1 cellular context compared by ENCODE assay signal in the genomic region with DNA sequence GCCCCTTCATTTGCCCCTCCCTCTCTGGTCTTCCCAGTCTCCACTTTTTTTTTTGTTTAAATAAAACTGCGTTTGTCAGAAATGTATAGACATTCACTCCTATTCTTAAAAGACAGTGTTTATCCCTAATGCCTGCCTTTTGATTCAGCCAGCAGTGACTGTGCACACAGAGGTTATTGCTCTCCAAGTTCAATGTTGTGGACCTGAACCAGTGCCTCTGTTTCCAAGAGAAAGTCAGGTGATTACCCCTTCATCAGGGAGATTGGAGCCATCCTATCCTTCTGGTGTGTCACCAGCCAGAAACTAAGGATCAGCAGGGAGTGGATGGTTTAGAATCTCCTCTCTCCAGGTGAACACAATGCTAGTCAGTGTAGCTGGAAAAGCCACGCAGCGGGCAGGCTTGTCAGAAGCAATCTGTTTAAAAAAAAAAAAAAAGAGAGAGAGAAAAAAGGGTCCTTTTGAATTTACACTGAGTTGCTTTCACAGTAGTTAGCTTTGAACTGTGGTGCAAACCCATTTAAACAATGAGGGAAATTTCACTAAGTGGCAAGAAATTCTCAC.
TF ChIP-seq lines count a peak whose summit lies in the region.

No MANE protein-coding gene starts in this region.

TF ChIP-seq in HepG2, 621 proteins besides CTCF, POLR2A, EP300 and RAD21 (continued from another document):
- TF ChIP-seq, protein P1, sequence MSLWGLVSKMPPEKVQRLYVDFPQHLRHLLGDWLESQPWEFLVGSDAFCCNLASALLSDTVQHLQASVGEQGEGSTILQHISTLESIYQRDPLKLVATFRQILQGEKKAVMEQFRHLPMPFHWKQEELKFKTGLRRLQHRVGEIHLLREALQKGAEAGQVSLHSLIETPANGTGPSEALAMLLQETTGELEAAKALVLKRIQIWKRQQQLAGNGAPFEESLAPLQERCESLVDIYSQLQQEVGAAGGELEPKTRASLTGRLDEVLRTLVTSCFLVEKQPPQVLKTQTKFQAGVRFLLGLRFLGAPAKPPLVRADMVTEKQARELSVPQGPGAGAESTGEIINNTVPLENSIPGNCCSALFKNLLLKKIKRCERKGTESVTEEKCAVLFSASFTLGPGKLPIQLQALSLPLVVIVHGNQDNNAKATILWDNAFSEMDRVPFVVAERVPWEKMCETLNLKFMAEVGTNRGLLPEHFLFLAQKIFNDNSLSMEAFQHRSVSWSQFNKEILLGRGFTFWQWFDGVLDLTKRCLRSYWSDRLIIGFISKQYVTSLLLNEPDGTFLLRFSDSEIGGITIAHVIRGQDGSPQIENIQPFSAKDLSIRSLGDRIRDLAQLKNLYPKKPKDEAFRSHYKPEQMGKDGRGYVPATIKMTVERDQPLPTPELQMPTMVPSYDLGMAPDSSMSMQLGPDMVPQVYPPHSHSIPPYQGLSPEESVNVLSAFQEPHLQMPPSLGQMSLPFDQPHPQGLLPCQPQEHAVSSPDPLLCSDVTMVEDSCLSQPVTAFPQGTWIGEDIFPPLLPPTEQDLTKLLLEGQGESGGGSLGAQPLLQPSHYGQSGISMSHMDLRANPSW (CRISPR knock-in tag; IDR thresholded peaks at IDR 0.05; ENCODE audit: borderline replicate concordance), result no peak
- peak; percentile 75 for TF ChIP-seq SKI (IDR thresholded peaks at IDR 0.05; ENCODE audit: partially characterized antibody)
- 0 out of 2 replicates have a peak, but pooled peaks have one; percentile 11 for TF ChIP-seq CHD4 (IDR thresholded peaks at IDR 0.05; ENCODE audit: borderline replicate concordance, low read length)
- no peak for TF ChIP-seq NFYB (CRISPR knock-in tag; IDR thresholded peaks at IDR 0.05)
- TF ChIP-seq ZBTB21 (CRISPR knock-in tag; IDR thresholded peaks at IDR 0.05), result no peak
- no peak for TF ChIP-seq TAF15 (IDR thresholded peaks at IDR 0.05; ENCODE audit: low read depth, low read length, poor library complexity, severe bottlenecking)
- TF ChIP-seq, protein P2, sequence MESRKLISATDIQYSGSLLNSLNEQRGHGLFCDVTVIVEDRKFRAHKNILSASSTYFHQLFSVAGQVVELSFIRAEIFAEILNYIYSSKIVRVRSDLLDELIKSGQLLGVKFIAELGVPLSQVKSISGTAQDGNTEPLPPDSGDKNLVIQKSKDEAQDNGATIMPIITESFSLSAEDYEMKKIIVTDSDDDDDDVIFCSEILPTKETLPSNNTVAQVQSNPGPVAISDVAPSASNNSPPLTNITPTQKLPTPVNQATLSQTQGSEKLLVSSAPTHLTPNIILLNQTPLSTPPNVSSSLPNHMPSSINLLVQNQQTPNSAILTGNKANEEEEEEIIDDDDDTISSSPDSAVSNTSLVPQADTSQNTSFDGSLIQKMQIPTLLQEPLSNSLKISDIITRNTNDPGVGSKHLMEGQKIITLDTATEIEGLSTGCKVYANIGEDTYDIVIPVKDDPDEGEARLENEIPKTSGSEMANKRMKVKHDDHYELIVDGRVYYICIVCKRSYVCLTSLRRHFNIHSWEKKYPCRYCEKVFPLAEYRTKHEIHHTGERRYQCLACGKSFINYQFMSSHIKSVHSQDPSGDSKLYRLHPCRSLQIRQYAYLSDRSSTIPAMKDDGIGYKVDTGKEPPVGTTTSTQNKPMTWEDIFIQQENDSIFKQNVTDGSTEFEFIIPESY (CRISPR knock-in tag; IDR thresholded peaks at IDR 0.05), result 0 out of 2 replicates have a peak, but pooled peaks have one; percentile 18
- TF ChIP-seq HDAC1 (CRISPR knock-in tag; IDR thresholded peaks at IDR 0.05), result peak; percentile 58; the same call in 1 of the 2 replicates
- no peak for TF ChIP-seq GLI4 (CRISPR knock-in tag; IDR thresholded peaks at IDR 0.05; ENCODE audit: borderline replicate concordance)
- no peak for TF ChIP-seq EED (CRISPR knock-in tag; IDR thresholded peaks at IDR 0.05)
- peak; percentile 58; the same call in 1 of the 2 replicates for TF ChIP-seq NCOR1 (IDR thresholded peaks at IDR 0.05; ENCODE audit: borderline replicate concordance, low read length)
- no peak for TF ChIP-seq SOX6 (IDR thresholded peaks at IDR 0.05)
- TF ChIP-seq SOX6 (CRISPR knock-in tag; IDR thresholded peaks at IDR 0.05), result peak; percentile 69; the same call in 1 of the 2 replicates
- TF ChIP-seq, protein P3, sequence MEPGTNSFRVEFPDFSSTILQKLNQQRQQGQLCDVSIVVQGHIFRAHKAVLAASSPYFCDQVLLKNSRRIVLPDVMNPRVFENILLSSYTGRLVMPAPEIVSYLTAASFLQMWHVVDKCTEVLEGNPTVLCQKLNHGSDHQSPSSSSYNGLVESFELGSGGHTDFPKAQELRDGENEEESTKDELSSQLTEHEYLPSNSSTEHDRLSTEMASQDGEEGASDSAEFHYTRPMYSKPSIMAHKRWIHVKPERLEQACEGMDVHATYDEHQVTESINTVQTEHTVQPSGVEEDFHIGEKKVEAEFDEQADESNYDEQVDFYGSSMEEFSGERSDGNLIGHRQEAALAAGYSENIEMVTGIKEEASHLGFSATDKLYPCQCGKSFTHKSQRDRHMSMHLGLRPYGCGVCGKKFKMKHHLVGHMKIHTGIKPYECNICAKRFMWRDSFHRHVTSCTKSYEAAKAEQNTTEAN (CRISPR knock-in tag; conservative IDR thresholded peaks at IDR 0.05), result 0 out of 2 replicates have a peak, but pooled peaks have one; percentile 19
- TF ChIP-seq SRF (IDR thresholded peaks at IDR 0.05; ENCODE audit: low read depth, low read length), result no peak
- no peak for TF ChIP-seq ZSCAN20 (CRISPR knock-in tag; IDR thresholded peaks at IDR 0.05; ENCODE audit: borderline replicate concordance)
- TF ChIP-seq, protein P4, sequence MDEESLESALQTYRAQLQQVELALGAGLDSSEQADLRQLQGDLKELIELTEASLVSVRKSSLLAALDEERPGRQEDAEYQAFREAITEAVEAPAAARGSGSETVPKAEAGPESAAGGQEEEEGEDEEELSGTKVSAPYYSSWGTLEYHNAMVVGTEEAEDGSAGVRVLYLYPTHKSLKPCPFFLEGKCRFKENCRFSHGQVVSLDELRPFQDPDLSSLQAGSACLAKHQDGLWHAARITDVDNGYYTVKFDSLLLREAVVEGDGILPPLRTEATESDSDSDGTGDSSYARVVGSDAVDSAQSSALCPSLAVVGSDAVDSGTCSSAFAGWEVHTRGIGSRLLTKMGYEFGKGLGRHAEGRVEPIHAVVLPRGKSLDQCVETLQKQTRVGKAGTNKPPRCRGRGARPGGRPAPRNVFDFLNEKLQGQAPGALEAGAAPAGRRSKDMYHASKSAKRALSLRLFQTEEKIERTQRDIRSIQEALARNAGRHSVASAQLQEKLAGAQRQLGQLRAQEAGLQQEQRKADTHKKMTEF (CRISPR knock-in tag; IDR thresholded peaks at IDR 0.05), result peak; percentile 64
- TF ChIP-seq ZNF7 (CRISPR knock-in tag; IDR thresholded peaks at IDR 0.05), result no peak
- peak; percentile 16; the same call in 1 of the 2 replicates for TF ChIP-seq BRD4 (CRISPR knock-in tag; IDR thresholded peaks at IDR 0.05)
- TF ChIP-seq ZNF644 (CRISPR knock-in tag; IDR thresholded peaks at IDR 0.05; ENCODE audit: low read depth), result 0 out of 2 replicates have a peak, but pooled peaks have one; percentile 37
- no peak for TF ChIP-seq ZNF672 (CRISPR knock-in tag; IDR thresholded peaks at IDR 0.05)
- TF ChIP-seq MBD4 (IDR thresholded peaks at IDR 0.05; ENCODE audit: borderline replicate concordance, low read length), result 0 out of 2 replicates have a peak, but pooled peaks have one; percentile 63
- TF ChIP-seq, protein P5, sequence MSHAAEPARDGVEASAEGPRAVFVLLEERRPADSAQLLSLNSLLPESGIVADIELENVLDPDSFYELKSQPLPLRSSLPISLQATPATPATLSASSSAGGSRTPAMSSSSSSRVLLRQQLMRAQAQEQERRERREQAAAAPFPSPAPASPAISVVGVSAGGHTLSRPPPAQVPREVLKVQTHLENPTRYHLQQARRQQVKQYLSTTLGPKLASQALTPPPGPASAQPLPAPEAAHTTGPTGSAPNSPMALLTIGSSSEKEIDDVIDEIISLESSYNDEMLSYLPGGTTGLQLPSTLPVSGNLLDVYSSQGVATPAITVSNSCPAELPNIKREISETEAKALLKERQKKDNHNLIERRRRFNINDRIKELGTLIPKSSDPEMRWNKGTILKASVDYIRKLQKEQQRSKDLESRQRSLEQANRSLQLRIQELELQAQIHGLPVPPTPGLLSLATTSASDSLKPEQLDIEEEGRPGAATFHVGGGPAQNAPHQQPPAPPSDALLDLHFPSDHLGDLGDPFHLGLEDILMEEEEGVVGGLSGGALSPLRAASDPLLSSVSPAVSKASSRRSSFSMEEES (CRISPR knock-in tag; IDR thresholded peaks at IDR 0.05), result peak; percentile 62
- no peak for TF ChIP-seq SRSF1 (optimal IDR thresholded peaks at IDR 0.05; ENCODE audit: low read depth, low read length)
- TF ChIP-seq, protein P6, sequence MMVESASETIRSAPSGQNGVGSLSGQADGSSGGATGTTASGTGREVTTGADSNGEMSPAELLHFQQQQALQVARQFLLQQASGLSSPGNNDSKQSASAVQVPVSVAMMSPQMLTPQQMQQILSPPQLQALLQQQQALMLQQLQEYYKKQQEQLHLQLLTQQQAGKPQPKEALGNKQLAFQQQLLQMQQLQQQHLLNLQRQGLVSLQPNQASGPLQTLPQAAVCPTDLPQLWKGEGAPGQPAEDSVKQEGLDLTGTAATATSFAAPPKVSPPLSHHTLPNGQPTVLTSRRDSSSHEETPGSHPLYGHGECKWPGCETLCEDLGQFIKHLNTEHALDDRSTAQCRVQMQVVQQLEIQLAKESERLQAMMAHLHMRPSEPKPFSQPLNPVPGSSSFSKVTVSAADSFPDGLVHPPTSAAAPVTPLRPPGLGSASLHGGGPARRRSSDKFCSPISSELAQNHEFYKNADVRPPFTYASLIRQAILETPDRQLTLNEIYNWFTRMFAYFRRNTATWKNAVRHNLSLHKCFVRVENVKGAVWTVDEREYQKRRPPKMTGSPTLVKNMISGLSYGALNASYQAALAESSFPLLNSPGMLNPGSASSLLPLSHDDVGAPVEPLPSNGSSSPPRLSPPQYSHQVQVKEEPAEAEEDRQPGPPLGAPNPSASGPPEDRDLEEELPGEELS (CRISPR knock-in tag; IDR thresholded peaks at IDR 0.05), result 0 out of 2 replicates have a peak, but pooled peaks have one; percentile 37
- no peak for TF ChIP-seq RBM39 (IDR thresholded peaks at IDR 0.05; ENCODE audit: low read depth, low read length, poor library complexity, severe bottlenecking)
- TF ChIP-seq, protein P7, sequence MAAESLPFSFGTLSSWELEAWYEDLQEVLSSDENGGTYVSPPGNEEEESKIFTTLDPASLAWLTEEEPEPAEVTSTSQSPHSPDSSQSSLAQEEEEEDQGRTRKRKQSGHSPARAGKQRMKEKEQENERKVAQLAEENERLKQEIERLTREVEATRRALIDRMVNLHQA (CRISPR knock-in tag; IDR thresholded peaks at IDR 0.05), result no peak
- no peak for TF ChIP-seq FOXP1 (IDR thresholded peaks at IDR 0.05)
- 0 out of 2 replicates have a peak, but pooled peaks have one; percentile 39 for TF ChIP-seq FOXP1 (CRISPR knock-in tag; IDR thresholded peaks at IDR 0.05)
- TF ChIP-seq SRSF9 (IDR thresholded peaks at IDR 0.05; ENCODE audit: borderline replicate concordance, insufficient read depth, low read depth, low read length, poor library complexity, severe bottlenecking), result no peak
- TF ChIP-seq ISL2 (CRISPR knock-in tag; IDR thresholded peaks at IDR 0.05), result peak; percentile 85
- peak; percentile 60; the same call in 1 of the 2 replicates for TF ChIP-seq RARA (CRISPR knock-in tag; IDR thresholded peaks at IDR 0.05)
- TF ChIP-seq, protein P8, sequence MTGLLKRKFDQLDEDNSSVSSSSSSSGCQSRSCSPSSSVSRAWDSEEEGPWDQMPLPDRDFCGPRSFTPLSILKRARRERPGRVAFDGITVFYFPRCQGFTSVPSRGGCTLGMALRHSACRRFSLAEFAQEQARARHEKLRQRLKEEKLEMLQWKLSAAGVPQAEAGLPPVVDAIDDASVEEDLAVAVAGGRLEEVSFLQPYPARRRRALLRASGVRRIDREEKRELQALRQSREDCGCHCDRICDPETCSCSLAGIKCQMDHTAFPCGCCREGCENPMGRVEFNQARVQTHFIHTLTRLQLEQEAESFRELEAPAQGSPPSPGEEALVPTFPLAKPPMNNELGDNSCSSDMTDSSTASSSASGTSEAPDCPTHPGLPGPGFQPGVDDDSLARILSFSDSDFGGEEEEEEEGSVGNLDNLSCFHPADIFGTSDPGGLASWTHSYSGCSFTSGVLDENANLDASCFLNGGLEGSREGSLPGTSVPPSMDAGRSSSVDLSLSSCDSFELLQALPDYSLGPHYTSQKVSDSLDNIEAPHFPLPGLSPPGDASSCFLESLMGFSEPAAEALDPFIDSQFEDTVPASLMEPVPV (CRISPR knock-in tag; IDR thresholded peaks at IDR 0.05), result no peak
- no peak for TF ChIP-seq ZNF296 (CRISPR knock-in tag; conservative IDR thresholded peaks at IDR 0.05)
